12 cellular contexts compared by ENCODE assay signal in the genomic region with DNA sequence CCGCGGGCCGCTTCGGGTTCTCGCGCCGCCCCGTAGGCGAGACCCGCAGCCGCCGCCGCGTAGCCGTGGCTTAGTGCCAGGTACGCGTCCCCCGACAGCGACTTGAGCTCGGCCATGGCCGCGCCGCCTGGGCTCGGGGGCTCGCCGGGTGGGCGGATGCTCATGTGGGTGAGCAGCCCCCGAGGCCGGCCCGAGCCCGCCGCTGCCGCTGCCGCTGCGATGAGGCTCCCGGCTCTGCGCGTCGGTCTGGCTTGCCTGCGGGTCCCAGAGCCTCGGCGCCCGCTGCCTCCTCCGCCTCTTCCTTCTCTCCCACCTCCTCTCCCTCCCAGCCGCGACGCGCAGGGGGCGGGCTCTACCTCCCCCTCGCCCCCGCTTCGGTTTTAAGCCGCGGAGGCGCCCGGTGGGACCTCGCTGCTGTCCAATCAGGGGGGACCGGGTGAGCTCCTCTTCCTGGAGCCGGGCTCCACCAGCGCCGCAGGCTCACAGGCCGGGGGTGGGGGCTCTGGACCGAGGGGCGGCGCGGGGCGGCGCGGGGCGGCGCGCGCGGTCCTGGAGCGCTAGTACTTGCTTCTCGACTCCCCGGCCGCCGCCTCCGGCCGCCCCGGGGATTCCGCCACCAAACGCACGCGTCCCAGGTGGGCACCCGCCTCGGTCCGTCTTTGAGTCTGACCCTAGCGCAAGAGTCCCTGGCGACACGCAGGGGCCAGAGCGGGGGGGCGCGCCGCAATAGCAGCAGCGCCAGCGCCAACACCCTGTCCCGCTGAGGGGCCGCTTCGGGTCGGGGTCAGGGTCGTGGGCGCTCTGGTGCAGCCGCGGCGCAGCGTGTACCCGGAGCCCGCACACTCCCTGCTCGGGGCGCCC. TPM values are rescaled to one million over a fixed set of nuclear protein-coding genes. Genes with fewer than 3 reads are reported as not detected.
DNase-seq lines count a peak whose midpoint lies in the region; ATAC-seq and TF ChIP-seq lines count a peak whose summit lies in the region.
"Had no signal": no experiment of that assay in that cellular context is flagged by ENCODE, and none has a peak within 500 bp of the region (broad histone marks: within the 10 kb centered on the region; RNA-seq: fewer than 3 reads in every experiment).

A gene (minus strand): TSS at position 354 of the 861 bp plus-strand sequence. CDS start 190 bp downstream, at position 164.

- H3K9me3 ChIP-seq in heart right ventricle: no peaks in the 10 kb centered on the region
- H3K9me3 ChIP-seq in right atrium auricular region: no peaks in the 10 kb centered on the region
- H3K9me3 ChIP-seq in iPS DF 6.9 (ENCODE audit: control insufficient read depth, insufficient read depth, low read length): no peaks in the 10 kb centered on the region
- peaks cover 2% of the 10 kb centered on the region for H3K9me3 ChIP-seq in thymus (ENCODE audit: control insufficient read depth)

- H3K4me1 ChIP-seq in heart right ventricle (peaks cover 6 to 48% (median 23%) of the 10 kb centered on the region in 9 donors), right atrium auricular region (peaks cover 0 to 35% of the 10 kb centered on the region in 2 donors), iPS DF 6.9 (ENCODE audit: control insufficient read depth, insufficient read depth, low read length) (peaks cover 9% of the 10 kb centered on the region), thymus (ENCODE audit: control insufficient read depth, insufficient read depth, low read length) (peaks cover 36% of the 10 kb centered on the region)

- ATAC-seq in heart right ventricle (no peak), GM19035 (IDR thresholded peaks at IDR 0.05; ENCODE audit: unreplicated experiment) (no peak), HG03460 (IDR thresholded peaks at IDR 0.05; ENCODE audit: unreplicated experiment) (no peak), GM19328 (IDR thresholded peaks at IDR 0.05; ENCODE audit: unreplicated experiment) (no peak)

- TF ChIP-seq CTCF in heart right ventricle (IDR thresholded peaks at IDR 0.05) (no peak), right atrium auricular region (IDR thresholded peaks at IDR 0.05) (no peak)

- peak in 1 of 2 donors; percentile 14 for DNase-seq in heart right ventricle
- DNase-seq in right atrium auricular region (ENCODE audit: low spot score): no peak
- peak; percentile 57 for DNase-seq in NCI-H748 treated with DMSO at 0.1 percent for 48 hours (lab: John Stamatoyannopoulos, UW)
- DNase-seq in iPS DF 6.9 (ENCODE audit: low read depth, low spot score): no peak

- H3K4me3 ChIP-seq in heart right ventricle (peak within 1 kb of the TSS in 6 of 10 donors; percentile 8 to 36 (median 12)), right atrium auricular region (peak within 1 kb of the TSS in 1 of 2 donors; percentile 30), iPS DF 6.9 (ENCODE audit: low read length) (peak within 1 kb of the TSS; percentile 18; the same call in 1 of the 2 replicates), thymus (ENCODE audit: low read length) (peak within 1 kb of the TSS; percentile 58)
- H3K4me3 ChIP-seq: SK-N-MC, skin epidermis had no signal

- no peaks in the 10 kb centered on the region for H3K36me3 ChIP-seq in heart right ventricle
- no peaks in the 10 kb centered on the region for H3K36me3 ChIP-seq in right atrium auricular region
- no peaks in the 10 kb centered on the region for H3K36me3 ChIP-seq in iPS DF 6.9 (ENCODE audit: control insufficient read depth, insufficient read depth, low read length)
- H3K36me3 ChIP-seq in thymus (ENCODE audit: control insufficient read depth, insufficient read depth): no peaks in the 10 kb centered on the region

- peaks cover 67 to 100% (median 100%) of the 10 kb centered on the region in 7 donors for H3K27me3 ChIP-seq in heart right ventricle
- H3K27me3 ChIP-seq in right atrium auricular region: peaks cover 42 to 61% of the 10 kb centered on the region in 2 donors
- H3K27me3 ChIP-seq in iPS DF 6.9 (ENCODE audit: control insufficient read depth, insufficient read depth, low read length): peaks cover 53% of the 10 kb centered on the region
- H3K27me3 ChIP-seq in thymus (ENCODE audit: control insufficient read depth, insufficient read depth): peaks cover 37% of the 10 kb centered on the region

- no peak within 1 kb of the TSS for H3K27ac ChIP-seq in heart right ventricle
- no peak within 1 kb of the TSS for H3K27ac ChIP-seq in right atrium auricular region
- H3K27ac ChIP-seq in iPS DF 6.9 (ENCODE audit: low read length): no peak within 1 kb of the TSS
- no peak within 1 kb of the TSS for H3K27ac ChIP-seq in thymus (ENCODE audit: low read depth)
- H3K27ac ChIP-seq: SK-N-MC, skin epidermis had no signal

- intact Hi-C loops in heart right ventricle (cut with DNase I): loop anchor here in 6 of 10 donors (5.0 to 10.0 kb wide), 6 partner anchors 52 to 135 kb away; a partner anchor contains a TSS

- WGBS in heart right ventricle, 2 donors: 1 to 2% methylated on average over 68 to 112 of the region's 112 CpGs
- WGBS in iPS DF 6.9 (ENCODE audit: insufficient coverage, insufficient read length): no CpG with 5 or more reads among the region's 112 CpGs
- WGBS in thymus: under 1% methylated on average over 112 of the region's 112 CpGs

RNA-seq across cellular contexts. Expression of the gene that starts here (rescaled TPM):
- total RNA-seq in heart right ventricle: not detected
- under 1 TPM in 1 of 2 donors, not detected in 1; 0.03 TPM for polyA plus RNA-seq in heart right ventricle
- total RNA-seq in right atrium auricular region: not detected
- 0.37 TPM for polyA plus RNA-seq in thymus
- total RNA-seq: kidney epithelial cell, M059J had no signal
